ENCODE assay signal across 8 cellular contexts in the genomic region with DNA sequence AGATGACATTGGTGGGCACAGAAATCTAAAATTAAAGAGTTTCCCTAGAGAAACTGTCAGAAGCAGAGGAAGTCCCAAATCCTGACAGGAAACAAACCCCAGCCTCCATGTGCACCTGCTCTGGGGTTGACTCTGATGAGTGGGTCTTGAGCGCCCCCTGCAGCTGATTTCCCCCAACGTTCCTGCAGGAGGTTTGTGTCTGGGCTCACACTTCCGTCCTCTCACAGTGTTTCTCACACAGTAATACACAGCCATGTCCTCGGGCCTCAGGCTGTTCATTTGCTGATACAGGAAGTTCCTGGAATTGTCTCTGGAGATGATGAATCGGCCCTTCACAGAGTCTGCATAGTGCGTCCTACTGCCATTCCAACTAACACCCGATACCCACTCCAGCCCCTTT.
DNase-seq lines count a peak whose midpoint lies in the region; ATAC-seq and TF ChIP-seq lines count a peak whose summit lies in the region.
"Not testable (repeated sequence)": the region's sequence is repeated elsewhere in the genome, so short reads cannot be mapped to it uniquely, and the experiment has no call there.

No MANE protein-coding gene starts in this region.

- ATAC-seq in T-cell (replicated peaks in 1 of 4), result peak in 2 of 4 experiments; percentile 42 to 45
- ATAC-seq in activated CD8-positive, alpha-beta T cell treated with anti-CD3 and anti-CD28 coated beads, Interleukin-2, amount 10 ng/mL, durations not matched to agents 7 days and 5 days; mucosa of descending colon; stimulated activated naive CD8-positive, alpha-beta T cell treated with anti-CD3 and anti-CD28 coated beads, Interleukin-15, Interleukin-2, amounts not matched to agents 100 U/mL and 50 U/mL, for 24 hours: not testable (repeated sequence)

- CTCF ChIA-PET in Calu3 (lab: Charles Lee); T-cell (lab: Charles Lee): not testable (repeated sequence)
- CTCF ChIA-PET in activated CD8-positive, alpha-beta T cell treated with anti-CD3 and anti-CD28 coated beads, Interleukin-2, amount 10 ng/mL, durations not matched to agents 7 days and 5 days (lab: Charles Lee), result interaction anchor here (0.9 to 4.9 kb wide), 3 partner anchors 9 to 61 kb away, joined by 3 to 35 read pairs (median 4); no protein-coding TSS in a partner anchor

- POLR2A ChIA-PET in T-cell (lab: Charles Lee), result not testable (repeated sequence)
- POLR2A ChIA-PET in activated CD8-positive, alpha-beta T cell treated with anti-CD3 and anti-CD28 coated beads, Interleukin-2, amount 10 ng/mL, durations not matched to agents 7 days and 5 days (lab: Charles Lee), result interaction anchor here (0.7 kb wide), 1 partner anchor 40 kb away, joined by 3 read pairs; no protein-coding TSS in a partner anchor

- DNase-seq in Calu3 (peak; percentile 7), T-cell (peak; percentile 16 to 77 (median 60)), mucosa of descending colon (peak in 2 of 3 donors; percentile 48 to 54)
- DNase-seq in LNCaP clone FGC (ENCODE audit: low read depth), result not testable (repeated sequence)
- peak; percentile 77 for DNase-seq in activated CD8-positive, alpha-beta T cell treated with anti-CD3 and anti-CD28 coated beads, Interleukin-2, amount 10 ng/mL, durations not matched to agents 7 days and 5 days
- peak; percentile 85 for DNase-seq in activated effector memory CD4-positive, alpha-beta T cell treated with anti-CD3 and anti-CD28 coated beads, Interleukin-2, amount 50 U/mL, for 16 hours
- peak in 2 of 3 donors; percentile 43 to 57 for DNase-seq in stimulated activated CD4-positive, alpha-beta T cell treated with anti-CD3 and anti-CD28 coated beads, TNF-alpha, amount 100 ng/mL, for 1 hour (ENCODE audit: low read depth in 3 of 3, low spot score in 1 of 3)
- peak; percentile 83 for DNase-seq in stimulated activated naive CD8-positive, alpha-beta T cell treated with anti-CD3 and anti-CD28 coated beads, Interleukin-15, Interleukin-2, amounts not matched to agents 100 U/mL and 50 U/mL, for 24 hours

- BruUV-seq in Calu3 (replicated peaks; lab: Mats Ljungman, UMichigan), result not testable (repeated sequence)

- H3K4me1 ChIP-seq in mucosa of descending colon (ENCODE audit: low read depth), result not testable (repeated sequence)

- H3K27ac Mint-ChIP-seq in Calu3 (ENCODE audit: unreplicated experiment); T-cell; activated CD8-positive, alpha-beta T cell treated with anti-CD3 and anti-CD28 coated beads, Interleukin-2, amount 10 ng/mL, durations not matched to agents 7 days and 5 days: not testable (repeated sequence)

- H3K4me1 Mint-ChIP-seq in Calu3 (ENCODE audit: low read depth, unreplicated experiment), result not testable (repeated sequence)
- H3K4me1 Mint-ChIP-seq in T-cell, result peaks cover 12 to 22% (median 17%) of the 10 kb centered on the region in 3 donors
- H3K4me1 Mint-ChIP-seq in activated CD8-positive, alpha-beta T cell treated with anti-CD3 and anti-CD28 coated beads, Interleukin-2, amount 10 ng/mL, durations not matched to agents 7 days and 5 days (ENCODE audit: low read depth), result peaks cover 26% of the 10 kb centered on the region

- H3K27me3 Mint-ChIP-seq in Calu3 (ENCODE audit: unreplicated experiment), result peaks cover 59% of the 10 kb centered on the region
- peaks cover 22 to 43% of the 10 kb centered on the region in 2 donors for H3K27me3 Mint-ChIP-seq in T-cell
- H3K27me3 Mint-ChIP-seq in activated CD8-positive, alpha-beta T cell treated with anti-CD3 and anti-CD28 coated beads, Interleukin-2, amount 10 ng/mL, durations not matched to agents 7 days and 5 days (ENCODE audit: low read depth), result peaks cover 21% of the 10 kb centered on the region

- not testable (repeated sequence) for H3K9me3 ChIP-seq in mucosa of descending colon

- H3K4me3 Mint-ChIP-seq in Calu3 (ENCODE audit: low read depth, unreplicated experiment); T-cell; activated CD8-positive, alpha-beta T cell treated with anti-CD3 and anti-CD28 coated beads, Interleukin-2, amount 10 ng/mL, durations not matched to agents 7 days and 5 days: not testable (repeated sequence)

- H3K9me3 Mint-ChIP-seq in Calu3 (ENCODE audit: low read depth, unreplicated experiment); T-cell; activated CD8-positive, alpha-beta T cell treated with anti-CD3 and anti-CD28 coated beads, Interleukin-2, amount 10 ng/mL, durations not matched to agents 7 days and 5 days (ENCODE audit: insufficient read depth): not testable (repeated sequence)

- not testable (repeated sequence) for H3K36me3 ChIP-seq in mucosa of descending colon (ENCODE audit: low read depth)

- H3K4me3 ChIP-seq in LNCaP clone FGC (ENCODE audit: low read depth, low read length); mucosa of descending colon: not testable (repeated sequence)

- intact Hi-C loops in Calu3 (cut with micrococcal nuclease; ENCODE audit: unreplicated experiment); mucosa of descending colon (cut with DNase I, micrococcal nuclease): not testable (repeated sequence)

- not testable (repeated sequence) for TF ChIP-seq CTCF in Calu3 (IDR thresholded peaks at IDR 0.05; ENCODE audit: unreplicated experiment); mucosa of descending colon (IDR thresholded peaks at IDR 0.05)
- peak; percentile 17; the same call in 1 of the 2 replicates for TF ChIP-seq CTCF in LNCaP clone FGC (IDR thresholded peaks at IDR 0.05; ENCODE audit: control insufficient read depth, extremely low read depth, insufficient read depth)

- H3K36me3 Mint-ChIP-seq in Calu3 (ENCODE audit: insufficient read depth, unreplicated experiment); T-cell; activated CD8-positive, alpha-beta T cell treated with anti-CD3 and anti-CD28 coated beads, Interleukin-2, amount 10 ng/mL, durations not matched to agents 7 days and 5 days (ENCODE audit: low read depth): not testable (repeated sequence)
